Comparison of ENCODE assay signal across 2 cellular contexts in the genomic region with DNA sequence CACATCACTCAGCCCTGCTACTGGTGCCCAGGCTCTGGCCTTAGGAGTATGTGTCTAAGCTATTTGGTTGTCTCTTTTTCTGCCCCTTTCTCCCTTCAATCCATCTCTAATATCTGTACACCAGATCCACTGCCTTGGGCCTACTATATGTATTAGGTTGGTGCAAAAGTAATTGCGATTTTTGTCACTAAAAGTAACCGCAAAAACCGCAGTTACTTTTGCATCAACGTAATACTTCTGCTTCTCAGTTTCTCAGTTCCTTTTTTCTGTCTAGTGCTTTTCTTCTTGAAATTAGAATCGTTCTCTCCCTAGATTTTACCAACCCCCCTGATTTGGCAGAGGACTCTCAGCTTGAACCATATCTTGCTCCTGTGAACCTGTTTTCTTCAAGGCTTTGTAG.
TF ChIP-seq lines count a peak whose summit lies in the region.

No MANE protein-coding gene starts in this region.

TF ChIP-seq in SK-N-SH, 30 proteins besides CTCF, POLR2A, EP300 and RAD21 (continued from another document):
- TF ChIP-seq TEAD4 (IDR thresholded peaks at IDR 0.05; ENCODE audit: borderline replicate concordance, insufficient read depth) (no peak), JUND (IDR thresholded peaks at IDR 0.05) (no peak), MEF2A (IDR thresholded peaks at IDR 0.05; ENCODE audit: borderline replicate concordance, low read depth) (no peak), CHD2 (IDR thresholded peaks at IDR 0.05; ENCODE audit: low read length, partially characterized antibody) (no peak), TCF12 (IDR thresholded peaks at IDR 0.05) (no peak), EZH2phosphoT487 (IDR thresholded peaks at IDR 0.05; ENCODE audit: borderline replicate concordance, low read depth) (no peak), FOSL2 (IDR thresholded peaks at IDR 0.05; ENCODE audit: borderline replicate concordance, low read depth) (no peak), NFIC (IDR thresholded peaks at IDR 0.05; ENCODE audit: borderline replicate concordance) (no peak)

TF ChIP-seq in SK-N-SH treated with all-trans-retinoic acid at 6 μM for 48 hours, 23 proteins besides CTCF, POLR2A, EP300 and RAD21 (continued from another document):
- TF ChIP-seq SNAI2 (CRISPR knock-in tag; IDR thresholded peaks at IDR 0.05) (no peak), ZNF70 (CRISPR knock-in tag; IDR thresholded peaks at IDR 0.05) (no peak), ZNF565 (CRISPR knock-in tag; conservative IDR thresholded peaks at IDR 0.05; ENCODE audit: low read depth) (no peak), PPARA (CRISPR knock-in tag; IDR thresholded peaks at IDR 0.05; ENCODE audit: borderline replicate concordance) (no peak), TOX (CRISPR knock-in tag; IDR thresholded peaks at IDR 0.05; ENCODE audit: borderline replicate concordance) (no peak)
TF ChIP-seq in SK-N-SH treated with all-trans-retinoic acid at 6 μM for 48 hours: peak in this region for 0.
